8 cellular contexts compared by ENCODE assay signal in the genomic region with DNA sequence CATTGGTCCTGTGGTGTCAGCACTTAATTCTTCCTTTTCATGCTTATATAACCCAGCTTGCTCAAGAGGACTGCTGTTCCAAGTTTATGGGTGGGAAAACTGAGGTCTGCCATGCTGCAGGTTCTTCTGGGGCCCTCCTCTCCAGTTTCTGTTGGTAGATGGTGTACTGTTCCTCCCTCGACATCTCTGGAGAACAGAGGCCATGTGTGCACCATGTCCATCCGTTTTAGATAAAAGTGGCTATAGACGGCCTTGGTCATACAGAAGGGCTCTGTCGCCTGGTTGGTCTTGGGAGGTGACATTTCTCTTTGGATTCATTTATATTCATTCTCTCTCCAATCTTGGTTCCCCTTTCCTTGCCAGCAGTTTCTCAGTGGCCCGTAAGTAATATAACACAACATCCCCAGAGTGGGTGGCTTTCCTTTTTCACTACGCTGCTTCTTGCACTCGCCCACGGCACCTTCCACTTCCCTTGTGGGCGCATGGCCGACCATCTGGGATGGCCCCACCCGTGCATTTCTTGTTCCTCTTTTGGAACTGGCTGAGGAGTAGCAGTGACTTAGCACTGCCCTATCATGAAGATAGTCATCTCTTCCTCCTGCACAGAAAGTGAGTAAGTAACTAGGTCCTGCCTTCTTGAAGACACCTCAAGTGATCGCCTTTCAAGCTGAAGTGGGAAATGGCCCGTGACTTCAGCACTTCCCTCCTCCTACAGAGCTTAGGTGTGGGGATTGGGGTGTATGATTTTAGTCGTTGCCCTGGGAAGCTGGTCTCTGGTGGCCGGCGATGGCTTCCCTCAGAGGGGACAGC.
A peak's percentile ranks its signal among the peaks of the same experiment; 100 is the strongest.
DNase-seq lines count a peak whose midpoint lies in the region; ATAC-seq and TF ChIP-seq lines count a peak whose summit lies in the region.

No MANE protein-coding gene starts in this region.

- peak; percentile 94 for ATAC-seq in HG02885 (IDR thresholded peaks at IDR 0.05; ENCODE audit: poor library complexity, unreplicated experiment)
- no peak for ATAC-seq in GM23338

- H3K79me2 ChIP-seq in GM23338 (replicated peaks; ENCODE audit: insufficient read depth), result no peaks in the 10 kb centered on the region; the same call in 1 of the 2 replicates

- H4K20me1 ChIP-seq in GM23338 (replicated peaks; ENCODE audit: insufficient read depth), result no peaks in the 10 kb centered on the region

- H3K27ac ChIP-seq in GM23338 (ENCODE audit: low read depth), result no peak overlapping the region

- no peaks in the 10 kb centered on the region for H3K27me3 ChIP-seq in GM23338 (ENCODE audit: insufficient read depth)

- no peak overlapping the region for H3K4me3 ChIP-seq in GM23338

- no peak overlapping the region for H2AFZ ChIP-seq in GM23338

- H3K4me3 Mint-ChIP-seq in activated T-cell treated with anti-CD3 and anti-CD28 coated beads, Interleukin-2, amount 50 U/mL, for 24 hours, result no peak overlapping the region
- H3K4me3 Mint-ChIP-seq in type B pancreatic cell, result peak overlapping the region; percentile 80
- H3K4me3 Mint-ChIP-seq in GM23338, result no peak overlapping the region

- H3K36me3 ChIP-seq in GM23338 (ENCODE audit: insufficient read depth), result no peaks in the 10 kb centered on the region

- H3K4me1 ChIP-seq in GM23338 (ENCODE audit: insufficient read depth), result no peaks in the 10 kb centered on the region

- no peak overlapping the region for H3K4me2 ChIP-seq in GM23338

- H3K27ac Mint-ChIP-seq in activated T-cell treated with anti-CD3 and anti-CD28 coated beads, Interleukin-2, amount 50 U/mL, for 24 hours, result peak overlapping the region; percentile 59
- H3K27ac Mint-ChIP-seq in type B pancreatic cell, result peak overlapping the region; percentile 95
- no peak overlapping the region for H3K27ac Mint-ChIP-seq in GM23338

- H3F3A ChIP-seq in GM23338 (replicated peaks; ENCODE audit: low read depth), result no peaks in the 10 kb centered on the region

- DNase-seq in activated T-cell treated with anti-CD3 and anti-CD28 coated beads, Interleukin-2, amount 50 U/mL, for 24 hours, result no peak
- DNase-seq in activated T-cell treated with anti-CD3 and anti-CD28 coated beads for 4 hours (no peak), RPMI8226 (peak; percentile 27), inferior parietal cortex (ENCODE audit: extremely low spot score) (peak; percentile 78), type B pancreatic cell (ENCODE audit: extremely low spot score, unreplicated experiment) (no peak), GM23338 (ENCODE audit: low spot score) (no peak), LoVo (ENCODE audit: low spot score) (no peak)

- peaks cover 26% of the 10 kb centered on the region for H3K4me1 Mint-ChIP-seq in activated T-cell treated with anti-CD3 and anti-CD28 coated beads, Interleukin-2, amount 50 U/mL, for 24 hours (ENCODE audit: low read depth)
- H3K4me1 Mint-ChIP-seq in type B pancreatic cell (ENCODE audit: unreplicated experiment) (peaks cover 19% of the 10 kb centered on the region), GM23338 (peaks cover 15% of the 10 kb centered on the region)

- no peak for TF ChIP-seq CTCF in type B pancreatic cell (conservative IDR thresholded peaks at IDR 0.05)
- TF ChIP-seq CTCF in GM23338 (conservative IDR thresholded peaks at IDR 0.05; ENCODE audit: low read depth in 2 of 2), result no peak

- peaks cover 7% of the 10 kb centered on the region; the same call in 1 of the 2 replicates for H3K9me2 ChIP-seq in GM23338 (ENCODE audit: insufficient read depth)

- H3K36me3 Mint-ChIP-seq in activated T-cell treated with anti-CD3 and anti-CD28 coated beads, Interleukin-2, amount 50 U/mL, for 24 hours (ENCODE audit: low read depth), result peaks cover 80% of the 10 kb centered on the region
- H3K36me3 Mint-ChIP-seq in type B pancreatic cell, result peaks cover 35% of the 10 kb centered on the region
- H3K36me3 Mint-ChIP-seq in GM23338 (ENCODE audit: low read depth), result peaks cover 15% of the 10 kb centered on the region

- H3K9me3 Mint-ChIP-seq in activated T-cell treated with anti-CD3 and anti-CD28 coated beads, Interleukin-2, amount 50 U/mL, for 24 hours, result no peaks in the 10 kb centered on the region
- H3K9me3 Mint-ChIP-seq in type B pancreatic cell (no peaks in the 10 kb centered on the region), GM23338 (no peaks in the 10 kb centered on the region)

- no peaks in the 10 kb centered on the region for H3K27me3 Mint-ChIP-seq in activated T-cell treated with anti-CD3 and anti-CD28 coated beads, Interleukin-2, amount 50 U/mL, for 24 hours
- H3K27me3 Mint-ChIP-seq in type B pancreatic cell, result no peaks in the 10 kb centered on the region
- H3K27me3 Mint-ChIP-seq in GM23338 (ENCODE audit: insufficient read depth, low read depth, poor library complexity), result peaks cover 3% of the 10 kb centered on the region

TF ChIP-seq in GM23338, 12 proteins besides CTCF, POLR2A, EP300 and RAD21 (continues in another document):
- TF ChIP-seq JUNB (IDR thresholded peaks at IDR 0.05; ENCODE audit: unreplicated experiment) (no peak), EZH2 (IDR thresholded peaks at IDR 0.05; ENCODE audit: low read depth, unreplicated experiment) (no peak), ETS1 (IDR thresholded peaks at IDR 0.05) (no peak), STAT1 (IDR thresholded peaks at IDR 0.05; ENCODE audit: unreplicated experiment) (no peak), CREB1 (CRISPR knock-in tag; IDR thresholded peaks at IDR 0.05; ENCODE audit: low read depth) (no peak), POLR2AphosphoS5 (IDR thresholded peaks at IDR 0.05; ENCODE audit: low read depth) (no peak), EZH2phosphoT487 (IDR thresholded peaks at IDR 0.05; ENCODE audit: unreplicated experiment) (no peak)
- TF ChIP-seq, protein P1, sequence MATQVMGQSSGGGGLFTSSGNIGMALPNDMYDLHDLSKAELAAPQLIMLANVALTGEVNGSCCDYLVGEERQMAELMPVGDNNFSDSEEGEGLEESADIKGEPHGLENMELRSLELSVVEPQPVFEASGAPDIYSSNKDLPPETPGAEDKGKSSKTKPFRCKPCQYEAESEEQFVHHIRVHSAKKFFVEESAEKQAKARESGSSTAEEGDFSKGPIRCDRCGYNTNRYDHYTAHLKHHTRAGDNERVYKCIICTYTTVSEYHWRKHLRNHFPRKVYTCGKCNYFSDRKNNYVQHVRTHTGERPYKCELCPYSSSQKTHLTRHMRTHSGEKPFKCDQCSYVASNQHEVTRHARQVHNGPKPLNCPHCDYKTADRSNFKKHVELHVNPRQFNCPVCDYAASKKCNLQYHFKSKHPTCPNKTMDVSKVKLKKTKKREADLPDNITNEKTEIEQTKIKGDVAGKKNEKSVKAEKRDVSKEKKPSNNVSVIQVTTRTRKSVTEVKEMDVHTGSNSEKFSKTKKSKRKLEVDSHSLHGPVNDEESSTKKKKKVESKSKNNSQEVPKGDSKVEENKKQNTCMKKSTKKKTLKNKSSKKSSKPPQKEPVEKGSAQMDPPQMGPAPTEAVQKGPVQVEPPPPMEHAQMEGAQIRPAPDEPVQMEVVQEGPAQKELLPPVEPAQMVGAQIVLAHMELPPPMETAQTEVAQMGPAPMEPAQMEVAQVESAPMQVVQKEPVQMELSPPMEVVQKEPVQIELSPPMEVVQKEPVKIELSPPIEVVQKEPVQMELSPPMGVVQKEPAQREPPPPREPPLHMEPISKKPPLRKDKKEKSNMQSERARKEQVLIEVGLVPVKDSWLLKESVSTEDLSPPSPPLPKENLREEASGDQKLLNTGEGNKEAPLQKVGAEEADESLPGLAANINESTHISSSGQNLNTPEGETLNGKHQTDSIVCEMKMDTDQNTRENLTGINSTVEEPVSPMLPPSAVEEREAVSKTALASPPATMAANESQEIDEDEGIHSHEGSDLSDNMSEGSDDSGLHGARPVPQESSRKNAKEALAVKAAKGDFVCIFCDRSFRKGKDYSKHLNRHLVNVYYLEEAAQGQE (IDR thresholded peaks at IDR 0.05; ENCODE audit: unreplicated experiment), result no peak

Comparison
In these comparisons a context has a peak if more than half of its experiments do, and no peak if none do; other contexts are left out.
1. DNase-seq: peak in RPMI8226 (single experiment) and inferior parietal cortex (single experiment); none in activated T-cell treated with anti-CD3 and anti-CD28 coated beads, Interleukin-2, amount 50 U/mL, for 24 hours (single experiment), activated T-cell treated with anti-CD3 and anti-CD28 coated beads for 4 hours (single experiment), type B pancreatic cell (single experiment), GM23338 (single experiment) and LoVo (single experiment).